In the genomic region with DNA sequence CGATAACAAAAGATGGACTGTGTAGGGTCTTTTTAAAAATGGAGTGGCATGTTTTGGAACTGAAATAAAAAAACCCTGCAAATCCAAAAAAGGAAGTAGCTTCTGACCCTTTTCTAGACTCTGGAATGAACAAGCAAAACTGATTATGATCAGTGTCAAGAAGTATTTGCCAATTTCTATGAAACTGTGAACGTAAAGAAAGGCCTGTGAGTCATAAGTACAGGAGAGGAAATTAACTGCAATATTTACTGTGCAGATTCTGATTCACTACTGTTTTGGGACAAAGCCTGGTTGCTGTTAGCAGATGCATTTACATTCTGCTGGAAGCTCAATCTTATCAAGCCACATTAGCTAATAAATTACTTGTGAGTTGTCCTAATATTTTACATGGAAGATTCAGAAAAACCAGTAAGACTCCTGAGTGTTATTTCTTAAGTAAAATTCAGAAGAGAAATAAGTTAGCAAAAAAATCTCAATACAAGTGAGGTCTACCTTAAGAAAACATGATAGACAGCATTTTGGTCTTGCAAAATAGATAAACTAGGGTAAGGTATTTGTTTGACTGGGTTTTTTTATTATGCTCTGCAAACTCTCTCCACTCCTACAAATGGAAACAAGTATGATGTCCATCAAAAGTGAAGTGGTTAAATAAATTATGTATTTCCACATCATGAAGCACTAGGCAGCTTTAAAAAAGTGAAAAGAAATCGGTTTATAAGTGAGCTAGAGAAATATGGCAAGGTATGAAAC, we compare ENCODE assay signal across 9 cellular contexts.
DNase-seq lines count a peak whose midpoint lies in the region; ATAC-seq and TF ChIP-seq lines count a peak whose summit lies in the region.
"Had no signal": no experiment of that assay in that cellular context is flagged by ENCODE, and none has a peak within 500 bp of the region (broad histone marks: within the 10 kb centered on the region; RNA-seq: fewer than 3 reads in every experiment).

No MANE protein-coding gene starts in this region.

- peaks cover 16% of the 10 kb centered on the region for H3K4me1 Mint-ChIP-seq in Caco-2 (ENCODE audit: low read depth, unreplicated experiment)
- no peaks in the 10 kb centered on the region for H3K4me1 Mint-ChIP-seq in stimulated activated memory B cell treated with anti-CD40 and anti-IgM and Interleukin-4, amounts not matched to agents 10 μg/mL and 1 μg/mL and 100 μg/mL, for 72 hours

- H3K4me3 ChIP-seq in Caco-2 (ENCODE audit: low read depth, low read length): no peak overlapping the region
- H3K4me3 ChIP-seq in choroid plexus epithelial cell (ENCODE audit: low read depth, low read length): no peak overlapping the region
- H3K4me3 ChIP-seq in aorta (ENCODE audit: low read length in 2 of 2): no peak overlapping the region
- no peak overlapping the region for H3K4me3 ChIP-seq in Karpas-422 (ENCODE audit: low read length)
- H3K4me3 ChIP-seq: thoracic aorta had no signal

- no peak for TF ChIP-seq CTCF in Caco-2 (IDR thresholded peaks at IDR 0.05; ENCODE audit: insufficient read depth in 1 of 2, low read depth in 1 of 2, low read length in 1 of 2, severe bottlenecking in 1 of 2, unreplicated experiment in 1 of 2)
- TF ChIP-seq CTCF in choroid plexus epithelial cell (conservative IDR thresholded peaks at IDR 0.05; ENCODE audit: low read depth, low read length): no peak

- 64 to 69% methylated on average over 3 of the region's 3 CpGs for WGBS in aorta, 2 donors

- DNase-seq in Caco-2 (peak in 1 of 2 experiments; percentile 31), MV-4-11 (lab: John Stamatoyannopoulos, UW) (peak; percentile 89), choroid plexus epithelial cell (ENCODE audit: low read depth) (peak; percentile 92), aorta (no peak), Karpas-422 (no peak)
- no peak for DNase-seq in activated CD4-positive, alpha-beta T cell treated with anti-CD3 and anti-CD28 coated beads for 4 hours

- BruUV-seq in Caco-2 (replicated peaks; lab: Mats Ljungman, UMichigan): TSS peak; percentile 11

- H3K27me3 Mint-ChIP-seq in Caco-2 (ENCODE audit: insufficient read depth, unreplicated experiment): no peaks in the 10 kb centered on the region
- no peaks in the 10 kb centered on the region for H3K27me3 Mint-ChIP-seq in stimulated activated memory B cell treated with anti-CD40 and anti-IgM and Interleukin-4, amounts not matched to agents 10 μg/mL and 1 μg/mL and 100 μg/mL, for 72 hours

- intact Hi-C loops in Caco-2 (cut with micrococcal nuclease; ENCODE audit: unreplicated experiment): no loop called here
- intact Hi-C loops in aorta (cut with DNase I): no loop called here

- H4K20me1 ChIP-seq in Karpas-422 (ENCODE audit: insufficient read depth, low read depth, low read length): no peaks in the 10 kb centered on the region

- H3K4me2 ChIP-seq in Karpas-422 (ENCODE audit: low read depth, low read length, poor library complexity, severe bottlenecking): no peak overlapping the region

- H3K27ac ChIP-seq in aorta (ENCODE audit: low read depth in 1 of 2, low read length in 2 of 2) (no peak overlapping the region), Karpas-422 (ENCODE audit: low read length) (no peak overlapping the region)
- H3K27ac ChIP-seq: thoracic aorta had no signal

- H3K36me3 Mint-ChIP-seq in Caco-2 (ENCODE audit: insufficient read depth, unreplicated experiment): peaks cover 94% of the 10 kb centered on the region
- no peaks in the 10 kb centered on the region for H3K36me3 Mint-ChIP-seq in stimulated activated memory B cell treated with anti-CD40 and anti-IgM and Interleukin-4, amounts not matched to agents 10 μg/mL and 1 μg/mL and 100 μg/mL, for 72 hours

- H3K79me2 ChIP-seq in Karpas-422 (ENCODE audit: low read length): no peaks in the 10 kb centered on the region

- H3K9me3 Mint-ChIP-seq in Caco-2 (ENCODE audit: unreplicated experiment): no peaks in the 10 kb centered on the region
- no peaks in the 10 kb centered on the region for H3K9me3 Mint-ChIP-seq in stimulated activated memory B cell treated with anti-CD40 and anti-IgM and Interleukin-4, amounts not matched to agents 10 μg/mL and 1 μg/mL and 100 μg/mL, for 72 hours

- POLR2A ChIA-PET in Caco-2 (lab: Charles Lee): interaction anchor here (0.5 to 0.6 kb wide), 2 partner anchors 13 to 68 kb away, joined by 3 to 6 read pairs; no protein-coding TSS in a partner anchor

- H2AFZ ChIP-seq in Karpas-422 (ENCODE audit: low read length): no peak overlapping the region

- H3K4me1 ChIP-seq in Caco-2 (peaks cover 18% of the 10 kb centered on the region; the same call in 1 of the 2 replicates), aorta (ENCODE audit: control insufficient read depth in 1 of 2, insufficient read depth in 2 of 2, low read length in 2 of 2) (no peaks in the 10 kb centered on the region), Karpas-422 (ENCODE audit: low read length) (no peaks in the 10 kb centered on the region)

- no peak overlapping the region for H3K4me3 Mint-ChIP-seq in Caco-2 (ENCODE audit: unreplicated experiment)
- no peak overlapping the region for H3K4me3 Mint-ChIP-seq in stimulated activated memory B cell treated with anti-CD40 and anti-IgM and Interleukin-4, amounts not matched to agents 10 μg/mL and 1 μg/mL and 100 μg/mL, for 72 hours

- peak; percentile 89 for ATAC-seq in GM21717 (IDR thresholded peaks at IDR 0.05; ENCODE audit: unreplicated experiment)
- peak; percentile 35 for ATAC-seq in stimulated activated memory B cell treated with anti-CD40 and anti-IgM and Interleukin-4, amounts not matched to agents 10 μg/mL and 1 μg/mL and 100 μg/mL, for 72 hours
- ATAC-seq in aorta (ENCODE audit: low FRiP score): no peak

- H3K36me3 ChIP-seq in Caco-2 (ENCODE audit: control insufficient read depth, insufficient read depth, low read length) (no peaks in the 10 kb centered on the region), aorta (ENCODE audit: control insufficient read depth in 1 of 2, insufficient read depth in 2 of 2, low read length in 1 of 2) (peaks cover 0 to 3% of the 10 kb centered on the region in 2 donors), Karpas-422 (ENCODE audit: insufficient read depth, low read length) (no peaks in the 10 kb centered on the region)

- CTCF ChIA-PET in Caco-2 (lab: Charles Lee): no interaction called here

- H3K27me3 ChIP-seq in Caco-2 (replicated peaks; ENCODE audit: control insufficient read depth, insufficient read depth, low read length): no peaks in the 10 kb centered on the region
- H3K27me3 ChIP-seq in aorta (ENCODE audit: control insufficient read depth in 1 of 2, insufficient read depth in 2 of 2, low read length in 1 of 2): no peaks in the 10 kb centered on the region
- H3K27me3 ChIP-seq in Karpas-422 (ENCODE audit: low read length): no peaks in the 10 kb centered on the region

- H3K9me2 ChIP-seq in Karpas-422 (replicated peaks; ENCODE audit: insufficient read depth, low read length): no peaks in the 10 kb centered on the region

- H3K27ac Mint-ChIP-seq in Caco-2 (ENCODE audit: unreplicated experiment): no peak overlapping the region
- H3K27ac Mint-ChIP-seq in stimulated activated memory B cell treated with anti-CD40 and anti-IgM and Interleukin-4, amounts not matched to agents 10 μg/mL and 1 μg/mL and 100 μg/mL, for 72 hours: no peak overlapping the region

- H3K9ac ChIP-seq in Karpas-422 (ENCODE audit: low read length): no peak overlapping the region

- no peaks in the 10 kb centered on the region for H3K9me3 ChIP-seq in Caco-2
- H3K9me3 ChIP-seq in aorta (ENCODE audit: control insufficient read depth, low read length): no peaks in the 10 kb centered on the region
- H3K9me3 ChIP-seq in Karpas-422 (ENCODE audit: low read length): no peaks in the 10 kb centered on the region
- H3K9me3 ChIP-seq: thoracic aorta had no signal

Comparison
In these comparisons a context has a peak if more than half of its experiments do, and no peak if none do; other contexts are left out.
1. DNase-seq: peak in MV-4-11 (single experiment) and choroid plexus epithelial cell (single experiment); none in aorta (0 of 2), Karpas-422 (single experiment) and activated CD4-positive, alpha-beta T cell treated with anti-CD3 and anti-CD28 coated beads for 4 hours (0 of 2).